Comparison of ENCODE assay signal across 10 cellular contexts in genomic region chr7:112448891-112449290, GRCh38. TPM values are rescaled to one million over a fixed set of nuclear protein-coding genes. Genes with fewer than 3 reads are reported as not detected.
DNase-seq lines count a peak whose midpoint lies in the region; ATAC-seq and TF ChIP-seq lines count a peak whose summit lies in the region.
"Had no signal": no experiment of that assay in that cellular context is flagged by ENCODE, and none has a peak within 500 bp of the region (broad histone marks: within the 10 kb centered on the region; RNA-seq: fewer than 3 reads in every experiment).

No MANE protein-coding gene starts in this region.

- H3K4me3 ChIP-seq in heart right ventricle (no peak overlapping the region), body of pancreas (no peak overlapping the region), vagina (no peak overlapping the region)

- peaks cover 21 to 45% (median 38%) of the 10 kb centered on the region in 4 donors for H3K4me1 Mint-ChIP-seq in naive thymus-derived CD8-positive, alpha-beta T cell

- DNase-seq in heart right ventricle (no peak), left ventricle myocardium superior (no peak), body of pancreas (no peak), vagina (ENCODE audit: extremely low spot score in 2 of 2) (no peak), head of caudate nucleus (no peak), NCI-H187 (lab: John Stamatoyannopoulos, UW) (no peak)
- DNase-seq in naive thymus-derived CD8-positive, alpha-beta T cell = no peak
- DNase-seq: amniotic stem cell had no signal

- H3K27ac ChIP-seq in heart right ventricle (peak overlapping the region in 6 of 10 donors; percentile 95 to 99 (median 96)), body of pancreas (peak overlapping the region; percentile 99 to 100 (median 100)), vagina (peak overlapping the region; percentile 100)

- POLR2A ChIA-PET in naive thymus-derived CD8-positive, alpha-beta T cell (lab: Charles Lee) = interaction anchor here (1.8 kb wide), 1 partner anchor 669 kb away, joined by 4 read pairs; the partner anchor contains the start of gene SMIM30

- TF ChIP-seq POLR2A in body of pancreas (IDR thresholded peaks at IDR 0.05) (no peak), vagina (IDR thresholded peaks at IDR 0.05) (no peak)

- TF ChIP-seq CTCF in heart right ventricle (IDR thresholded peaks at IDR 0.05) = no peak
- no peak for TF ChIP-seq CTCF in body of pancreas (IDR thresholded peaks at IDR 0.05)
- TF ChIP-seq CTCF in vagina (IDR thresholded peaks at IDR 0.05) = no peak

- 61 to 63% methylated on average over 3 of the region's 3 CpGs for WGBS in heart right ventricle, 2 donors
- 23 to 35% methylated on average over 3 of the region's 3 CpGs for WGBS in body of pancreas, 2 donors

- no peaks in the 10 kb centered on the region for H3K36me3 ChIP-seq in heart right ventricle
- no peaks in the 10 kb centered on the region for H3K36me3 ChIP-seq in body of pancreas (replicated peaks in 1 of 2; ENCODE audit: insufficient read depth in 1 of 2, low read depth in 2 of 2)
- H3K36me3 ChIP-seq in vagina = no peaks in the 10 kb centered on the region

- peak overlapping the region in 9 of 10 donors; percentile 41 to 100 (median 99) for H3K4me3 Mint-ChIP-seq in naive thymus-derived CD8-positive, alpha-beta T cell

- ATAC-seq in heart right ventricle = no peak
- no peak for ATAC-seq in left ventricle myocardium superior
- no peak for ATAC-seq in body of pancreas
- no peak for ATAC-seq in naive thymus-derived CD8-positive, alpha-beta T cell
- ATAC-seq in GM21576 (IDR thresholded peaks at IDR 0.05; ENCODE audit: unreplicated experiment) = no peak

- H3K27me3 Mint-ChIP-seq in naive thymus-derived CD8-positive, alpha-beta T cell = no peaks in the 10 kb centered on the region

- H3K9me3 Mint-ChIP-seq in naive thymus-derived CD8-positive, alpha-beta T cell = no peaks in the 10 kb centered on the region

- intact Hi-C loops in heart right ventricle (cut with DNase I) (loop anchor here in 1 of 10 donors (5.0 kb wide), 1 partner anchor 48 kb away; no protein-coding TSS in a partner anchor), left ventricle myocardium superior (cut with micrococcal nuclease) (no loop called here), body of pancreas (cut with DNase I) (no loop called here), vagina (cut with DNase I) (no loop called here), head of caudate nucleus (cut with DNase I) (no loop called here)

- peaks cover 0 to 43% (median 27%) of the 10 kb centered on the region in 9 donors for H3K4me1 ChIP-seq in heart right ventricle
- peaks cover 34% of the 10 kb centered on the region for H3K4me1 ChIP-seq in body of pancreas
- peaks cover 40% of the 10 kb centered on the region for H3K4me1 ChIP-seq in vagina

- H3K27ac Mint-ChIP-seq in naive thymus-derived CD8-positive, alpha-beta T cell = peak overlapping the region; percentile 0 to 100 (median 98)

- H3K27me3 ChIP-seq in heart right ventricle = no peaks in the 10 kb centered on the region
- H3K27me3 ChIP-seq in body of pancreas = no peaks in the 10 kb centered on the region
- H3K27me3 ChIP-seq in vagina = no peaks in the 10 kb centered on the region

- H3K9me3 ChIP-seq in heart right ventricle = no peaks in the 10 kb centered on the region
- no peaks in the 10 kb centered on the region for H3K9me3 ChIP-seq in body of pancreas
- no peaks in the 10 kb centered on the region for H3K9me3 ChIP-seq in vagina

- peaks cover 0 to 6% (median 2%) of the 10 kb centered on the region in 3 donors for H3K36me3 Mint-ChIP-seq in naive thymus-derived CD8-positive, alpha-beta T cell

RNA-seq across cellular contexts. Expression of gene IFRD1, which starts 1.4 kb away (rescaled TPM):
- 10 to 100 TPM; 17.5 to 94.6 (median 26.2) TPM for total RNA-seq in heart right ventricle
- polyA plus RNA-seq in heart right ventricle = 10 to 100 TPM; 70.7 to 78.5 TPM
- 20.6 TPM for total RNA-seq in left ventricle myocardium superior
- 100 to 1,000 TPM; 119 to 154 TPM for total RNA-seq in body of pancreas
- total RNA-seq in naive thymus-derived CD8-positive, alpha-beta T cell = 10 to 100 TPM; 64.3 to 72.8 TPM
- polyA plus RNA-seq in naive thymus-derived CD8-positive, alpha-beta T cell = 10 to 100 TPM; 22.1 to 28.8 (median 24.0) TPM
- total RNA-seq in vagina = 70.2 TPM

RNA-seq across cellular contexts. Expression of gene LSMEM1, which starts 31.9 kb away (rescaled TPM):
- 10 to 100 TPM in 1 of 10 donors, 1 to 10 TPM in 9; 1.1 to 11.6 (median 4.8) TPM for total RNA-seq in heart right ventricle
- polyA plus RNA-seq in heart right ventricle = 1 to 10 TPM in 1 of 2 donors, under 1 TPM in 1; 0.65 to 4.2 TPM
- total RNA-seq in left ventricle myocardium superior = 1.4 TPM
- 1 to 10 TPM; 2.3 to 6.0 TPM for total RNA-seq in body of pancreas
- total RNA-seq in naive thymus-derived CD8-positive, alpha-beta T cell = 1 to 10 TPM; 2.9 to 3.3 TPM
- under 1 TPM; 0.08 to 0.44 (median 0.34) TPM for polyA plus RNA-seq in naive thymus-derived CD8-positive, alpha-beta T cell
- 2.7 TPM for total RNA-seq in vagina
- total RNA-seq: H4 had no signal
